In the genomic region with DNA sequence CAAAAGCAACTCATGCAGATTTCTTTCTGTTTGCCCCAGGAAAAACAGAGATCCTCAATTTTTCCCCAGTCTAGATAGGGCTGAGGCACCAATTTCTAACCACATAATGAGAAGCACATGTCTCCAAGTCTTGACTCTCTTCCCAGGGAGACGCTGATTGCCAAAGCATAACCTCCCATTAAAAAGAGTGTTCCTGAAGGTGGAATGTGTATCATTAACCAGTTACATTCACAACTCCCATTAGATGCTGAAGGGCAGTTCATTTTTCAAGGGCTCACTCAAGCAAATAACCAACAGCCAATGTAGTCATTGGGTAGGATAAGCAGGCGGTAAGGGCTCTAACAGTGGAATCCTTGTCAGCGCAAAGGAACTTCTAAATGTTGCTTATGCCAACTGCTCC, we compare ENCODE assay signal across 21 cellular contexts. TPM values are rescaled to one million over a fixed set of nuclear protein-coding genes. Genes with fewer than 3 reads are reported as not detected.
A peak's percentile ranks its signal among the peaks of the same experiment; 100 is the strongest.
DNase-seq lines count a peak whose midpoint lies in the region; FAIRE-seq and TF ChIP-seq lines count a peak whose summit lies in the region.
"Had no signal": no experiment of that assay in that cellular context is flagged by ENCODE, and none has a peak within 500 bp of the region (broad histone marks: within the 10 kb centered on the region; RNA-seq: fewer than 3 reads in every experiment).

No MANE protein-coding gene starts in this region.

- peak overlapping the region; percentile 44 to 87 (median 44) for H3K27ac Mint-ChIP-seq in nephron
- H3K27ac Mint-ChIP-seq in activated CD4-positive, alpha-beta memory T cell treated with anti-CD3 and anti-CD28 coated beads for 36 hours = no peak overlapping the region
- H3K27ac Mint-ChIP-seq: activated CD8-positive, alpha-beta memory T cell treated with anti-CD3 and anti-CD28 coated beads, Interleukin-2, amount 10 ng/mL, durations not matched to agents 7 days and 5 days; activated naive CD8-positive, alpha-beta T cell treated with anti-CD3 and anti-CD28 coated beads, Interleukin-2, amount 50 U/mL, for 24 hours; activated T-helper 2 cell treated with anti-CD3 and anti-CD28 coated beads, Interferon-gamma antibody, Interleukin-2, Interleukin-4, amounts not matched to agents 10 μg/mL and 5 μg/mL and 100 μg/mL, durations not matched to agents 14 hours and 24 hours and 36 hours; CD8-positive, alpha-beta memory T cell had no signal

- H3K36me3 Mint-ChIP-seq in nephron (ENCODE audit: low read depth) = peaks cover 3% of the 10 kb centered on the region
- no peaks in the 10 kb centered on the region for H3K36me3 Mint-ChIP-seq in activated CD4-positive, alpha-beta memory T cell treated with anti-CD3 and anti-CD28 coated beads for 36 hours
- H3K36me3 Mint-ChIP-seq: activated CD8-positive, alpha-beta memory T cell treated with anti-CD3 and anti-CD28 coated beads, Interleukin-2, amount 10 ng/mL, durations not matched to agents 7 days and 5 days; CD8-positive, alpha-beta memory T cell had no signal

- DNase-seq in NCI-H1417 (lab: John Stamatoyannopoulos, UW) (peak in 2 of 3 experiments; percentile 18 to 54), NCI-H1417 treated with DMSO at 0.1 percent for 48 hours (lab: John Stamatoyannopoulos, UW) (no peak), HTR-8/SVneo (ENCODE audit: insufficient read length, low spot score) (no peak), fibroblast of gingiva (ENCODE audit: low read depth) (peak; percentile 68), GOT3 (lab: John Stamatoyannopoulos, UW) (no peak), NCI-H69 (lab: John Stamatoyannopoulos, UW) (no peak)
- DNase-seq in activated CD4-positive, alpha-beta memory T cell treated with anti-CD3 and anti-CD28 coated beads for 36 hours = no peak
- DNase-seq: activated CD4-positive, alpha-beta T cell treated with anti-CD3 and anti-CD28 coated beads for 1 hour; activated CD8-positive, alpha-beta memory T cell treated with anti-CD3 and anti-CD28 coated beads, Interleukin-2, amount 10 ng/mL, durations not matched to agents 7 days and 5 days; activated naive CD8-positive, alpha-beta T cell treated with anti-CD3 and anti-CD28 coated beads, Interleukin-2, amount 50 U/mL, for 24 hours; CD8-positive, alpha-beta memory T cell; EL; Kasumi-1; left cardiac atrium; NCI-H1105 treated with DMSO at 0.1 percent for 48 hours; NCI-H2171; NCI-H748 treated with DMSO at 0.1 percent for 48 hours; stimulated activated naive CD4-positive, alpha-beta T cell treated with Interleukin-2 at 50 U/mL for 16 hours; transverse colon had no signal

- POLR2A ChIA-PET in activated CD4-positive, alpha-beta memory T cell treated with anti-CD3 and anti-CD28 coated beads for 36 hours (lab: Charles Lee) = no interaction called here

- intact Hi-C loops in activated CD4-positive, alpha-beta memory T cell treated with anti-CD3 and anti-CD28 coated beads for 36 hours (cut with micrococcal nuclease) = no loop called here

- no peaks in the 10 kb centered on the region for H3K27me3 Mint-ChIP-seq in nephron (ENCODE audit: low read depth)
- no peaks in the 10 kb centered on the region for H3K27me3 Mint-ChIP-seq in activated CD4-positive, alpha-beta memory T cell treated with anti-CD3 and anti-CD28 coated beads for 36 hours
- H3K27me3 Mint-ChIP-seq: activated CD8-positive, alpha-beta memory T cell treated with anti-CD3 and anti-CD28 coated beads, Interleukin-2, amount 10 ng/mL, durations not matched to agents 7 days and 5 days; activated naive CD8-positive, alpha-beta T cell treated with anti-CD3 and anti-CD28 coated beads, Interleukin-2, amount 50 U/mL, for 24 hours had no signal

- peak; percentile 55 for FAIRE-seq in HTR-8/SVneo (lab: Jason Lieb, UNC)

- CTCF ChIA-PET in activated CD4-positive, alpha-beta memory T cell treated with anti-CD3 and anti-CD28 coated beads for 36 hours (lab: Charles Lee) = no interaction called here

- TF ChIP-seq CTCF in nephron (IDR thresholded peaks at IDR 0.05; ENCODE audit: unreplicated experiment in 3 of 3) = no peak

- H3K4me3 Mint-ChIP-seq in nephron = peak overlapping the region in 1 of 3 experiments; percentile 22
- no peak overlapping the region for H3K4me3 Mint-ChIP-seq in activated CD4-positive, alpha-beta memory T cell treated with anti-CD3 and anti-CD28 coated beads for 36 hours
- H3K4me3 Mint-ChIP-seq: activated CD8-positive, alpha-beta memory T cell treated with anti-CD3 and anti-CD28 coated beads, Interleukin-2, amount 10 ng/mL, durations not matched to agents 7 days and 5 days; activated naive CD8-positive, alpha-beta T cell treated with anti-CD3 and anti-CD28 coated beads, Interleukin-2, amount 50 U/mL, for 24 hours; CD8-positive, alpha-beta memory T cell had no signal

- H3K4me1 Mint-ChIP-seq in nephron = peaks cover 59% of the 10 kb centered on the region
- no peaks in the 10 kb centered on the region for H3K4me1 Mint-ChIP-seq in activated CD4-positive, alpha-beta memory T cell treated with anti-CD3 and anti-CD28 coated beads for 36 hours (ENCODE audit: low read depth)
- H3K4me1 Mint-ChIP-seq: activated CD8-positive, alpha-beta memory T cell treated with anti-CD3 and anti-CD28 coated beads, Interleukin-2, amount 10 ng/mL, durations not matched to agents 7 days and 5 days; activated naive CD8-positive, alpha-beta T cell treated with anti-CD3 and anti-CD28 coated beads, Interleukin-2, amount 50 U/mL, for 24 hours; CD8-positive, alpha-beta memory T cell had no signal

- H3K9me3 Mint-ChIP-seq in nephron = no peaks in the 10 kb centered on the region
- H3K9me3 Mint-ChIP-seq in activated CD4-positive, alpha-beta memory T cell treated with anti-CD3 and anti-CD28 coated beads for 36 hours = no peaks in the 10 kb centered on the region
- H3K9me3 Mint-ChIP-seq: activated naive CD8-positive, alpha-beta T cell treated with anti-CD3 and anti-CD28 coated beads, Interleukin-2, amount 50 U/mL, for 24 hours; activated T-helper 2 cell treated with anti-CD3 and anti-CD28 coated beads, Interferon-gamma antibody, Interleukin-2, Interleukin-4, amounts not matched to agents 10 μg/mL and 5 μg/mL and 100 μg/mL, durations not matched to agents 14 hours and 24 hours and 36 hours; CD8-positive, alpha-beta memory T cell had no signal

RNA-seq across cellular contexts. Expression of gene TMEM47, which starts 27.5 kb away (rescaled TPM):
- total RNA-seq in activated CD4-positive, alpha-beta memory T cell treated with anti-CD3 and anti-CD28 coated beads for 36 hours = not detected
- total RNA-seq: activated CD8-positive, alpha-beta memory T cell treated with anti-CD3 and anti-CD28 coated beads, Interleukin-2, amount 10 ng/mL, durations not matched to agents 7 days and 5 days; activated T-helper 2 cell treated with anti-CD3 and anti-CD28 coated beads, Interferon-gamma antibody, Interleukin-2, Interleukin-4, amounts not matched to agents 10 μg/mL and 5 μg/mL and 100 μg/mL, durations not matched to agents 14 hours and 24 hours and 36 hours; CD8-positive, alpha-beta memory T cell had no signal

Comparison
In these comparisons a context has a peak if more than half of its experiments do, and no peak if none do; other contexts are left out.
1. DNase-seq: peak in NCI-H1417 (2 of 3) and fibroblast of gingiva (single experiment); none in NCI-H1417 treated with DMSO at 0.1 percent for 48 hours (single experiment), HTR-8/SVneo (single experiment), activated CD4-positive, alpha-beta memory T cell treated with anti-CD3 and anti-CD28 coated beads for 36 hours (single experiment), GOT3 (single experiment) and NCI-H69 (single experiment).